16 cellular contexts compared by ENCODE assay signal in the genomic region with DNA sequence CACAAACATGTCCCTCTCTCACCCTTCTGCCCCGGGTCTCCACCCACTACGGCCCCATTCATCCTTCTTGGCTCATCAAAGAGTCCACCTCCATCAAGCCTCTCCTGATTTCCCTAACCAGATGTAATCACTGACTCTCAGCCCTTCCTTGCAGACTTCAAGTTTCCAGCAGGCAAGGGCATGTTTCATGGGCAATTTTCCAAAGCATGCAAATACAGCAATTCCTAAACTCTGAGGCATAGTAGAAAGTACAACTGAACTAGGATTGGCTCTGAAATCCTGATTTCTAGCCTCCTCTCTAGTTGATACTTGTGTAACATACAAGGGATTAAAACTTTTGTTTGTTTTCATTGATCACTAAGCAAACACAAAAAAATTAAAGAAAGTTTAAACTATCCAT.
A peak's percentile ranks its signal among the peaks of the same experiment; 100 is the strongest.
DNase-seq lines count a peak whose midpoint lies in the region; ATAC-seq and TF ChIP-seq lines count a peak whose summit lies in the region.
"Had no signal": no experiment of that assay in that cellular context is flagged by ENCODE, and none has a peak within 500 bp of the region (broad histone marks: within the 10 kb centered on the region; RNA-seq: fewer than 3 reads in every experiment).

No MANE protein-coding gene starts in this region.

- peak overlapping the region; percentile 66; the same call in 1 of the 2 replicates for H2AK5ac ChIP-seq in IMR-90 (ENCODE audit: low read depth, low read length)

- dilution Hi-C loops in IMR-90 (cut with HindIII; ENCODE audit: low sequenced_read_pairs, unreplicated experiment): no loop called here
- dilution Hi-C loops in mammary epithelial cell (cut with HindIII; ENCODE audit: low sequenced_read_pairs): no loop called here

- no peak for TF ChIP-seq POLR2A in IMR-90 (IDR thresholded peaks at IDR 0.05; ENCODE audit: low read depth, low read length)
- TF ChIP-seq POLR2A in Peyer's patch (IDR thresholded peaks at IDR 0.05): no peak

- H3K79me2 ChIP-seq in mammary epithelial cell (ENCODE audit: insufficient read depth, low read length): no peaks in the 10 kb centered on the region

- H4K20me1 ChIP-seq in IMR-90 (ENCODE audit: insufficient read depth, low read length) (no peaks in the 10 kb centered on the region), mammary epithelial cell (ENCODE audit: insufficient read depth, low read length) (no peaks in the 10 kb centered on the region)
- H4K20me1 ChIP-seq: BLaER1 had no signal

- H3K27ac ChIP-seq in IMR-90 (ENCODE audit: insufficient read depth, low read length) (peak overlapping the region; percentile 36; the same call in 1 of the 2 replicates), mammary epithelial cell (ENCODE audit: insufficient read depth, low read depth, low read length) (peak overlapping the region; percentile 99), Peyer's patch (no peak overlapping the region)
- H3K27ac ChIP-seq: BLaER1, dorsolateral prefrontal cortex, lower lobe of right lung, vagina had no signal

- in situ Hi-C loops in IMR-90 (cut with MboI; ENCODE audit: low sequenced_read_pairs) (no loop called here), mammary epithelial cell (cut with MboI; ENCODE audit: low sequenced_read_pairs in 2 of 2) (no loop called here)

- H4K8ac ChIP-seq in IMR-90 (ENCODE audit: low read depth in 2 of 2, low read length in 2 of 2): peak overlapping the region in 1 of 2 experiments; percentile 70; a peak in 2 of 4 replicates

- H2BK15ac ChIP-seq in IMR-90 (ENCODE audit: low read depth, low read length): peak overlapping the region; percentile 86; the same call in 2 of the 3 replicates

- H3K4ac ChIP-seq in IMR-90 (ENCODE audit: low read depth, low read length): peak overlapping the region; percentile 72; the same call in 1 of the 2 replicates

- peak overlapping the region; percentile 69 for H3K14ac ChIP-seq in IMR-90 (replicated peaks; ENCODE audit: low read depth, low read length)

- no peaks in the 10 kb centered on the region for H3K27me3 Mint-ChIP-seq in progenitor cell of endocrine pancreas

- H3K27me3 ChIP-seq in IMR-90 (ENCODE audit: control insufficient read depth, insufficient read depth, low read length) (no peaks in the 10 kb centered on the region), mammary epithelial cell (ENCODE audit: insufficient read depth, low read length) (no peaks in the 10 kb centered on the region), Peyer's patch (no peaks in the 10 kb centered on the region)
- H3K27me3 ChIP-seq: BLaER1, dorsolateral prefrontal cortex, vagina had no signal

- H4K91ac ChIP-seq in IMR-90 (ENCODE audit: insufficient read depth, low read depth, low read length): peak overlapping the region; percentile 37; the same call in 1 of the 2 replicates

- no peaks in the 10 kb centered on the region for H3K36me3 Mint-ChIP-seq in progenitor cell of endocrine pancreas (ENCODE audit: insufficient read depth)
- H3K36me3 Mint-ChIP-seq: activated naive CD4-positive, alpha-beta T cell treated with anti-CD3 and anti-CD28 coated beads, Interleukin-2, amount 50 U/mL, for 72 hours had no signal

- H2AFZ ChIP-seq in IMR-90 (replicated peaks; ENCODE audit: low read length, poor library complexity) (peak overlapping the region; percentile 75), mammary epithelial cell (ENCODE audit: low read depth, low read length) (peak overlapping the region; percentile 29)

- H2BK120ac ChIP-seq in IMR-90 (ENCODE audit: low read depth, low read length): peak overlapping the region; percentile 69

- peaks cover 45% of the 10 kb centered on the region for H3K4me1 Mint-ChIP-seq in progenitor cell of endocrine pancreas (ENCODE audit: low read depth)

- peak overlapping the region; percentile 4; the same call in 1 of the 2 replicates for H4K5ac ChIP-seq in IMR-90 (ENCODE audit: low read depth, low read length)

- H2AK9ac ChIP-seq in IMR-90 (replicated peaks; ENCODE audit: low read depth, low read length, poor library complexity): peak overlapping the region; percentile 50

- H3K23ac ChIP-seq in IMR-90 (ENCODE audit: low read depth, low read length): no peak overlapping the region

- H3K4me2 ChIP-seq in IMR-90 (ENCODE audit: low read depth, low read length): no peak overlapping the region
- peak overlapping the region; percentile 52 for H3K4me2 ChIP-seq in mammary epithelial cell (ENCODE audit: insufficient read depth, low read depth, low read length)
- H3K4me2 ChIP-seq: BLaER1 had no signal

- H3K36me3 ChIP-seq in IMR-90 (ENCODE audit: control insufficient read depth, insufficient read depth, low read length) (no peaks in the 10 kb centered on the region), mammary epithelial cell (ENCODE audit: insufficient read depth, low read length) (no peaks in the 10 kb centered on the region), Peyer's patch (no peaks in the 10 kb centered on the region)
- H3K36me3 ChIP-seq: BLaER1, lower lobe of right lung, vagina had no signal

- H2BK5ac ChIP-seq in IMR-90 (ENCODE audit: low read depth, low read length, poor library complexity, severe bottlenecking): peak overlapping the region; percentile 29

- H3K9ac ChIP-seq in IMR-90 (ENCODE audit: low read depth, low read length) (no peak overlapping the region), mammary epithelial cell (ENCODE audit: insufficient read depth, low read length) (peak overlapping the region; percentile 72)
- H3K9ac ChIP-seq: BLaER1 had no signal

- H3K18ac ChIP-seq in IMR-90 (ENCODE audit: low read depth, low read length): peak overlapping the region; percentile 33; the same call in 1 of the 2 replicates

- peaks cover 11% of the 10 kb centered on the region for H3K9me1 ChIP-seq in IMR-90 (ENCODE audit: insufficient read depth, low read length)

- H3K9me3 ChIP-seq in IMR-90 (ENCODE audit: control insufficient read depth, insufficient read depth, low read length): no peaks in the 10 kb centered on the region
- H3K9me3 ChIP-seq in mammary epithelial cell (replicated peaks; ENCODE audit: insufficient read depth, low read length): no peaks in the 10 kb centered on the region
- H3K9me3 ChIP-seq in Peyer's patch: no peaks in the 10 kb centered on the region
- H3K9me3 ChIP-seq: BLaER1, lower lobe of right lung, vagina had no signal

- CTCF ChIA-PET in IMR-90 (lab: Yijun Ruan, JAX) (no interaction called here), mammary epithelial cell (lab: Charles Lee; ENCODE audit: low non-redundant PET) (no interaction called here)

- H3K4me1 ChIP-seq in IMR-90 (ENCODE audit: control insufficient read depth, insufficient read depth, low read length) (peaks cover 14% of the 10 kb centered on the region), mammary epithelial cell (ENCODE audit: insufficient read depth, low read length) (peaks cover 52% of the 10 kb centered on the region), Peyer's patch (peaks cover 0 to 28% (median 0%) of the 10 kb centered on the region in 4 donors)

- peak; percentile 69 for DNase-seq in AG09319 (ENCODE audit: extremely low read depth, low read depth)
- DNase-seq in IMR-90: peak; percentile 93
- peak; percentile 100 for DNase-seq in mammary epithelial cell
- DNase-seq in lung microvascular endothelial cell (ENCODE audit: low read depth in 2 of 2): peak; percentile 10 to 72
- no peak for DNase-seq in Peyer's patch
- DNase-seq in progenitor cell of endocrine pancreas (ENCODE audit: low spot score, unreplicated experiment): no peak
- DNase-seq: dorsolateral prefrontal cortex, lower lobe of right lung, NCI-H1092 treated with DMSO at 0.1 percent for 48 hours, occipital lobe had no signal

- ATAC-seq in IMR-90 (ENCODE audit: low read depth): peak; percentile 80
- ATAC-seq in GM19023 (IDR thresholded peaks at IDR 0.05; ENCODE audit: unreplicated experiment): no peak
- ATAC-seq in HG02938 (IDR thresholded peaks at IDR 0.05; ENCODE audit: unreplicated experiment): no peak
- ATAC-seq: activated naive CD4-positive, alpha-beta T cell treated with anti-CD3 and anti-CD28 coated beads, Interleukin-2, amount 50 U/mL, for 72 hours; lower lobe of right lung; Right ventricle myocardium inferior had no signal

- no peak overlapping the region for H3K27ac Mint-ChIP-seq in progenitor cell of endocrine pancreas
- H3K27ac Mint-ChIP-seq: activated naive CD4-positive, alpha-beta T cell treated with anti-CD3 and anti-CD28 coated beads, Interleukin-2, amount 50 U/mL, for 72 hours had no signal

- TF ChIP-seq CTCF in AG09319 (IDR thresholded peaks at IDR 0.05; ENCODE audit: low read depth, low read length) (no peak), IMR-90 (conservative IDR thresholded peaks at IDR 0.05; ENCODE audit: low read depth, low read length) (no peak), mammary epithelial cell (conservative IDR thresholded peaks at IDR 0.05 in 1 of 2, IDR thresholded peaks at IDR 0.05 in 1 of 2; ENCODE audit: extremely low read depth in 1 of 2, insufficient read depth in 1 of 2, low read depth in 1 of 2, low read length in 2 of 2) (no peak), Peyer's patch (IDR thresholded peaks at IDR 0.05) (no peak), progenitor cell of endocrine pancreas (IDR thresholded peaks at IDR 0.05; ENCODE audit: unreplicated experiment) (no peak)

- peak overlapping the region; percentile 78 for H2BK20ac ChIP-seq in IMR-90 (ENCODE audit: low read depth, low read length)

- no peaks in the 10 kb centered on the region for H3K9me3 Mint-ChIP-seq in progenitor cell of endocrine pancreas (ENCODE audit: low read depth)
- H3K9me3 Mint-ChIP-seq: activated naive CD4-positive, alpha-beta T cell treated with anti-CD3 and anti-CD28 coated beads, Interleukin-2, amount 50 U/mL, for 72 hours had no signal

- intact Hi-C loops in IMR-90 (cut with micrococcal nuclease): loop anchor here (5.0 kb wide), 1 partner anchor 41 kb away; no protein-coding TSS in a partner anchor
- intact Hi-C loops in mammary epithelial cell (cut with micrococcal nuclease): no loop called here

- 57% methylated on average over 2 of the region's 2 CpGs; no CpG with 5 or more reads in 1 of the 2 experiments for WGBS in IMR-90 (ENCODE audit: extremely low coverage in 2 of 2, insufficient read length in 1 of 2), 2 experiments
- WGBS in mammary epithelial cell (ENCODE audit: low coverage, missing lambda C conversion rate): 0% methylated on average over 2 of the region's 2 CpGs

- no peak overlapping the region for H3K4me3 ChIP-seq in IMR-90 (ENCODE audit: insufficient read depth, low read depth, low read length)
- H3K4me3 ChIP-seq in mammary epithelial cell (replicated peaks in 1 of 3; ENCODE audit: insufficient read depth in 1 of 3, low read depth in 2 of 3, low read length in 3 of 3): no peak overlapping the region
- H3K4me3 ChIP-seq in Peyer's patch: no peak overlapping the region
- H3K4me3 ChIP-seq: BLaER1, dorsolateral prefrontal cortex, lower lobe of right lung, vagina had no signal

- no peak for TF ChIP-seq RAD21 in IMR-90 (IDR thresholded peaks at IDR 0.05; ENCODE audit: low read length)

- no peak overlapping the region for H3K4me3 Mint-ChIP-seq in progenitor cell of endocrine pancreas (ENCODE audit: low read depth)

- H3K56ac ChIP-seq in IMR-90 (ENCODE audit: extremely low read depth, insufficient read depth, low read length): no peak overlapping the region

- POLR2A ChIA-PET in IMR-90 (lab: Charles Lee; ENCODE audit: unreplicated experiment): no interaction called here

- no TSS peak for BruUV-seq in IMR-90 (replicated peaks; lab: Mats Ljungman, UMichigan)
- no TSS peak for BruUV-seq in mammary epithelial cell (replicated peaks; lab: Mats Ljungman, UMichigan)

- no peaks in the 10 kb centered on the region for H3K79me1 ChIP-seq in IMR-90 (ENCODE audit: low read depth in 1 of 2, low read length in 2 of 2)

Comparison
In these comparisons a context has a peak if more than half of its experiments do, and no peak if none do; other contexts are left out.
1. DNase-seq: peak in AG09319 (single experiment), IMR-90 (single experiment), mammary epithelial cell (single experiment) and lung microvascular endothelial cell (2 of 2); none in Peyer's patch (0 of 3) and progenitor cell of endocrine pancreas (single experiment).
2. H3K27ac ChIP-seq: peak in IMR-90 (single experiment) and mammary epithelial cell (single experiment); none in Peyer's patch (0 of 4).